10 cellular contexts compared by ENCODE assay signal in genomic region chr2:43159797-43160196, GRCh38.
DNase-seq lines count a peak whose midpoint lies in the region; ATAC-seq and TF ChIP-seq lines count a peak whose summit lies in the region.
"Had no signal": no experiment of that assay in that cellular context is flagged by ENCODE, and none has a peak within 500 bp of the region (broad histone marks: within the 10 kb centered on the region; RNA-seq: fewer than 3 reads in every experiment).

No MANE protein-coding gene starts in this region.

- no peak for TF ChIP-seq CTCF in thyroid gland (IDR thresholded peaks at IDR 0.05)

- no peak for ATAC-seq in memory B cell (ENCODE audit: low read depth)
- ATAC-seq in HG03520 (IDR thresholded peaks at IDR 0.05; ENCODE audit: unreplicated experiment) = no peak
- ATAC-seq in GM21717 (IDR thresholded peaks at IDR 0.05; ENCODE audit: unreplicated experiment) = no peak

- H3K9me3 Mint-ChIP-seq in activated naive CD8-positive, alpha-beta T cell (ENCODE audit: low read depth) = no peaks in the 10 kb centered on the region
- no peaks in the 10 kb centered on the region for H3K9me3 Mint-ChIP-seq in memory B cell

- H3K9me3 ChIP-seq in thyroid gland = no peaks in the 10 kb centered on the region

- TF ChIP-seq POLR2A in thyroid gland (IDR thresholded peaks at IDR 0.05) = no peak

- intact Hi-C loops in thyroid gland (cut with DNase I) = loop anchor here (2.0 kb wide), 1 partner anchor 59 kb away; no protein-coding TSS in a partner anchor

- H3K27ac ChIP-seq in thyroid gland = peak overlapping the region; percentile 82 to 93 (median 87)

- H3K27me3 ChIP-seq in thyroid gland = no peaks in the 10 kb centered on the region

- peak overlapping the region; percentile 80 for H3K4me3 Mint-ChIP-seq in activated naive CD8-positive, alpha-beta T cell
- no peak overlapping the region for H3K4me3 Mint-ChIP-seq in memory B cell

- H3K4me3 ChIP-seq in thyroid gland (replicated peaks in 1 of 3) = no peak overlapping the region

- peak; percentile 73 for DNase-seq in activated effector memory CD4-positive, alpha-beta T cell treated with anti-CD3 and anti-CD28 coated beads, Interleukin-2, amount 50 U/mL, for 16 hours
- DNase-seq in activated effector memory CD4-positive, alpha-beta T cell treated with Interleukin-2 at 50 U/mL for 16 hours = no peak
- no peak for DNase-seq in memory B cell (ENCODE audit: low spot score in 2 of 2)
- DNase-seq in thyroid gland = peak in 1 of 2 donors; percentile 19
- DNase-seq in RKO (ENCODE audit: low spot score) = no peak
- DNase-seq: cortex of kidney, NCI-H1694 had no signal

- 83 to 84% methylated on average over 7 of the region's 7 CpGs for WGBS in thyroid gland, 2 donors

- peaks cover 2% of the 10 kb centered on the region for H3K36me3 Mint-ChIP-seq in activated naive CD8-positive, alpha-beta T cell
- H3K36me3 Mint-ChIP-seq in memory B cell = no peaks in the 10 kb centered on the region

- H3K4me1 Mint-ChIP-seq in activated naive CD8-positive, alpha-beta T cell (ENCODE audit: low read depth) = peaks cover 69% of the 10 kb centered on the region
- peaks cover 44% of the 10 kb centered on the region for H3K4me1 Mint-ChIP-seq in memory B cell

- H3K4me1 ChIP-seq in thyroid gland = peaks cover 17 to 30% of the 10 kb centered on the region in 2 donors

- no peaks in the 10 kb centered on the region for H3K36me3 ChIP-seq in thyroid gland

- H3K27me3 Mint-ChIP-seq in activated naive CD8-positive, alpha-beta T cell = no peaks in the 10 kb centered on the region
- no peaks in the 10 kb centered on the region for H3K27me3 Mint-ChIP-seq in memory B cell

- H3K27ac Mint-ChIP-seq in activated naive CD8-positive, alpha-beta T cell = peak overlapping the region; percentile 97
- H3K27ac Mint-ChIP-seq in memory B cell = peak overlapping the region; percentile 55
